ENCODE assay signal across 25 cellular contexts in the genomic region with DNA sequence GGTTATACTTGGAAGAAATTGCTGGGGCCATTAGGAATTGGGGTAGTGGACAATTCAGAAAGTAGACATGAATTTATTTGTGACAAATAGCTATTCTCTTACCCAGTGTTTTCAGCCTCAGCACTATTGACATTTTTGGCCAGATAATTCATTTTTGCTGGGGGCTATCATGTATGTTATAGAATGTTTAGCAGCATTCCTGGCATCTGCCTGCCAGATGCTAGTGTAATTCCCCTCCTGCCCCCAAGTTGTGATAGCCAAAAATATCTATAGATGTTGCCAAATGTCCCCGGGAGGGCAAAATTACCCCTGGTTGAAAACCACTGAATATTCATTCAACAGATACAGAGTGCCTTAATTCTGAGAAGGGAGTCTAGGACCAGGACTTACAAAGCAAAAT.
"Had no signal": no experiment of that assay in that cellular context is flagged by ENCODE, and none has a peak within 500 bp of the region (broad histone marks: within the 10 kb centered on the region; RNA-seq: fewer than 3 reads in every experiment).

No MANE protein-coding gene starts in this region.

- H3K27me3 ChIP-seq: left lung, pancreas, sigmoid colon, spleen, suprapubic skin, tibial artery, uterus had no signal

- ATAC-seq: left colon; left lung; lower lobe of right lung; naive thymus-derived CD8-positive, alpha-beta T cell; pancreas; right cardiac atrium; stimulated activated effector memory CD8-positive, alpha-beta T cell treated with anti-CD3 and anti-CD28 coated beads, Interleukin-12 subunit alpha, Interleukin-12 subunit beta, amount 100 ng/mL, for 72 hours had no signal

- H3K27ac ChIP-seq: left lung, lower lobe of right lung, pancreas, prostate gland, sigmoid colon, spleen, suprapubic skin, thoracic aorta, tibial artery, uterus had no signal

- H3K4me1 ChIP-seq: left lung, lower lobe of right lung, prostate gland, sigmoid colon, spleen, tibial artery, uterus had no signal

- H3K9me3 ChIP-seq: left lung, lower lobe of right lung, pancreas, prostate gland, spleen, suprapubic skin, thoracic aorta, tibial artery, uterus had no signal

- H3K4me3 ChIP-seq: left lung, lower lobe of right lung, pancreas, prostate gland, sigmoid colon, spleen, suprapubic skin, thoracic aorta, tibial artery, uterus had no signal

- DNase-seq: kidney; left colon; left lung; lower lobe of right lung; mammary epithelial cell; mesenchymal stem cell; naive thymus-derived CD8-positive, alpha-beta T cell; nucleus accumbens; pancreas; posterior cingulate gyrus; retina; right cardiac atrium; sigmoid colon; small intestine; spleen; stimulated activated CD4-positive, alpha-beta T cell treated with anti-CD3 and anti-CD28 coated beads, Interleukin-4, amount 100 ng/mL, for 24 hours; stimulated activated naive CD4-positive, alpha-beta T cell; tibial artery; trophoblast cell; uterus had no signal

- H3K36me3 ChIP-seq: left lung, lower lobe of right lung, pancreas, prostate gland, sigmoid colon, spleen, suprapubic skin, thoracic aorta, tibial artery, uterus had no signal

- FAIRE-seq: islet of Langerhans, kidney, pancreas, small intestine had no signal
